ENCODE assay signal across 15 cellular contexts in genomic region chr15:85282504-85283115, GRCh38.
DNase-seq lines count a peak whose midpoint lies in the region; ATAC-seq and TF ChIP-seq lines count a peak whose summit lies in the region.
"Had no signal": no experiment of that assay in that cellular context is flagged by ENCODE, and none has a peak within 500 bp of the region (broad histone marks: within the 10 kb centered on the region; RNA-seq: fewer than 3 reads in every experiment).

No MANE protein-coding gene starts in this region.

- TF ChIP-seq CTCF in fibroblast of pulmonary artery (IDR thresholded peaks at IDR 0.05; ENCODE audit: low read length, missing control alignments): no peak

- H3K4me3 ChIP-seq in fibroblast of pulmonary artery (replicated peaks; ENCODE audit: low read depth, low read length): no peak overlapping the region
- H3K4me3 ChIP-seq: skin epidermis, suprapubic skin had no signal

- H3K27ac Mint-ChIP-seq in T-helper 17 cell: peak overlapping the region; percentile 14
- peak overlapping the region; percentile 40 for H3K27ac Mint-ChIP-seq in stimulated activated memory B cell treated with anti-CD40 and anti-IgM and Interleukin-4, amounts not matched to agents 10 μg/mL and 1 μg/mL and 100 μg/mL, for 72 hours
- H3K27ac Mint-ChIP-seq: activated naive CD4-positive, alpha-beta T cell treated with anti-CD3 and anti-CD28 coated beads for 36 hours had no signal

- DNase-seq in H4 (ENCODE audit: low spot score) (peak; percentile 68), T-helper 17 cell (no peak), fibroblast of pulmonary artery (ENCODE audit: low read depth) (peak; percentile 10), NCI-H345 treated with DMSO at 0.1 percent for 48 hours (lab: John Stamatoyannopoulos, UW; ENCODE audit: unreplicated experiment) (no peak), NCI-H748 treated with DMSO at 0.1 percent for 48 hours (lab: John Stamatoyannopoulos, UW) (no peak)
- DNase-seq: activated naive CD4-positive, alpha-beta T cell treated with anti-CD3 and anti-CD28 coated beads for 36 hours; Calu3; left colon; NCI-H1092 treated with DMSO at 0.1 percent for 48 hours; NCI-H446 treated with DMSO at 0.1 percent for 48 hours had no signal

- H3K9me3 ChIP-seq in T-helper 17 cell (ENCODE audit: control insufficient read depth, low read length, poor library complexity, severe bottlenecking): no peaks in the 10 kb centered on the region
- H3K9me3 ChIP-seq: suprapubic skin had no signal

- peaks cover 15% of the 10 kb centered on the region for H3K27me3 Mint-ChIP-seq in T-helper 17 cell
- H3K27me3 Mint-ChIP-seq in stimulated activated memory B cell treated with anti-CD40 and anti-IgM and Interleukin-4, amounts not matched to agents 10 μg/mL and 1 μg/mL and 100 μg/mL, for 72 hours: no peaks in the 10 kb centered on the region

- peaks cover 2% of the 10 kb centered on the region for H3K36me3 Mint-ChIP-seq in T-helper 17 cell (ENCODE audit: low read depth)
- H3K36me3 Mint-ChIP-seq in stimulated activated memory B cell treated with anti-CD40 and anti-IgM and Interleukin-4, amounts not matched to agents 10 μg/mL and 1 μg/mL and 100 μg/mL, for 72 hours: no peaks in the 10 kb centered on the region

- no peak overlapping the region for H3K4me3 Mint-ChIP-seq in T-helper 17 cell
- H3K4me3 Mint-ChIP-seq in stimulated activated memory B cell treated with anti-CD40 and anti-IgM and Interleukin-4, amounts not matched to agents 10 μg/mL and 1 μg/mL and 100 μg/mL, for 72 hours: no peak overlapping the region
- H3K4me3 Mint-ChIP-seq: activated naive CD4-positive, alpha-beta T cell treated with anti-CD3 and anti-CD28 coated beads for 36 hours had no signal

- peaks cover 7% of the 10 kb centered on the region for H3K4me1 Mint-ChIP-seq in T-helper 17 cell
- peaks cover 38% of the 10 kb centered on the region for H3K4me1 Mint-ChIP-seq in stimulated activated memory B cell treated with anti-CD40 and anti-IgM and Interleukin-4, amounts not matched to agents 10 μg/mL and 1 μg/mL and 100 μg/mL, for 72 hours

- ATAC-seq in T-helper 17 cell: no peak
- no peak for ATAC-seq in stimulated activated memory B cell treated with anti-CD40 and anti-IgM and Interleukin-4, amounts not matched to agents 10 μg/mL and 1 μg/mL and 100 μg/mL, for 72 hours
- ATAC-seq in HG02970 (IDR thresholded peaks at IDR 0.05; ENCODE audit: low FRiP score, unreplicated experiment): no peak
- ATAC-seq: foreskin keratinocyte, left colon had no signal

- no peaks in the 10 kb centered on the region for H3K9me3 Mint-ChIP-seq in stimulated activated memory B cell treated with anti-CD40 and anti-IgM and Interleukin-4, amounts not matched to agents 10 μg/mL and 1 μg/mL and 100 μg/mL, for 72 hours
- H3K9me3 Mint-ChIP-seq: activated naive CD4-positive, alpha-beta T cell treated with anti-CD3 and anti-CD28 coated beads for 36 hours had no signal

Comparison
In these comparisons a context has a peak if more than half of its experiments do, and no peak if none do; other contexts are left out.
1. DNase-seq: peak in H4 (single experiment) and fibroblast of pulmonary artery (single experiment); none in T-helper 17 cell (0 of 3), NCI-H345 treated with DMSO at 0.1 percent for 48 hours (single experiment) and NCI-H748 treated with DMSO at 0.1 percent for 48 hours (single experiment).